ENCODE assay signal across 4 cellular contexts in the genomic region with DNA sequence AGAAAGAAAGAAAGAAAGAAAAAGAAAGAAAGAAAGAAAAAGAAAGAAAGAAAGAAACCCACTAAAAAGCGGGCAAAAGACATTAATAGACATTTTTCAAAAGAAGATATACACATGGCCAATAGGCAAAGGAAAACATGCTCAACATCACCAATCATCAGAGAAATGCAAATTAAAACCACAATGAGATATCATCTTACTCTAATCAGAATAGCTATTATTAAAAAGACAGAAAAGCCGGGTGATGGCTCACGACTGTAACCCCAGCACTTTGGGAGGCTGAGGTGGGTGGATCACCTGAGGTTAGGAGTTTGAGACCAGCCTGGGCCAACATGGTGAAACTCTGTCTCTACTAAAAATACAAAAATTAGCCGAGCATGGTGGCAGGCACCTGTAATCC. TPM values are rescaled to one million over a fixed set of nuclear protein-coding genes. Genes with fewer than 3 reads are reported as not detected.
"Had no signal": no experiment of that assay in that cellular context is flagged by ENCODE, and none has a peak within 500 bp of the region (broad histone marks: within the 10 kb centered on the region; RNA-seq: fewer than 3 reads in every experiment).

No MANE protein-coding gene starts in this region.

RNA-seq across cellular contexts. Expression of a gene that starts 5.5 kb away (rescaled TPM):
- total RNA-seq: HT-29, Right ventricle myocardium superior, SJSA1 had no signal

RNA-seq across cellular contexts. Expression of a gene that starts 9.5 kb away (rescaled TPM):
- total RNA-seq: HT-29, SJSA1 had no signal

RNA-seq across cellular contexts. Expression of a gene that starts 34.5 kb away (rescaled TPM):
- total RNA-seq: HT-29, M059J, Right ventricle myocardium superior, SJSA1 had no signal
